8 cellular contexts compared by ENCODE assay signal in the genomic region with DNA sequence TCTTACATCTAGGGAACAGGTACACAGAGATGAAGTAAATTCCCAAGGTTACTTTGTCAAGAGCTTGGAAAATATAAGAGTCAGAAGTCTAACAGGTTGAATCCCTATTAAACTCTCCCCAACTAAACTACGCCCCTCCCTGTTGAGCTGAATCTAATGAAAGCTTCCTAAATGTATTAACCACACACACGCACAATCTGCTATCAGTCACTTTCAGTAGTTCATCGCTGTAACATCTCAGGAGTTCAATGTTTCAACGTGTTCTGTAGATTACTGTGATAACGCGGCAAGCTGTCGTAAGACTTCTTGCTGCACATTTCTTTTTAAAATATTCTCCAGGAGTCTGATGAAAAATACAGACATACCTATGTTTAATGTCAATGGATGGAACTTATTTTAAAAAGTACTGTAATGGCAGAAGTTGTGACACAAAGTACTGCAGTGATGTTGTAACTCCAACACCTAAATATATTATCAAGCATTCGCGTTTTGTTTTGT. TPM values are rescaled to one million over a fixed set of nuclear protein-coding genes. Genes with fewer than 3 reads are reported as not detected.
A peak's percentile ranks its signal among the peaks of the same experiment; 100 is the strongest.
DNase-seq lines count a peak whose midpoint lies in the region; ATAC-seq and TF ChIP-seq lines count a peak whose summit lies in the region.

No MANE protein-coding gene starts in this region.

- H3K9ac ChIP-seq in SK-N-MC (ENCODE audit: insufficient read length) (peak overlapping the region; percentile 98), fibroblast of lung (ENCODE audit: insufficient read depth, low read length) (peak overlapping the region; percentile 41)

- peaks cover 44% of the 10 kb centered on the region for H3K79me2 ChIP-seq in fibroblast of lung (ENCODE audit: control insufficient read depth, insufficient read depth, low read length)

- peak overlapping the region; percentile 100 for H3K4me3 ChIP-seq in left ventricle myocardium inferior
- peak overlapping the region; percentile 76 for H3K4me3 ChIP-seq in SK-N-MC
- H3K4me3 ChIP-seq in fibroblast of lung (replicated peaks in 1 of 4; ENCODE audit: control extremely low read depth in 1 of 4, insufficient read depth in 1 of 4, low read depth in 3 of 4, low read length in 4 of 4): peak overlapping the region; percentile 43 to 99 (median 55)
- H3K4me3 ChIP-seq in skeletal muscle cell (ENCODE audit: low read depth, low read length): peak overlapping the region; percentile 43

- H3K4me1 ChIP-seq in left ventricle myocardium inferior (peaks cover 51% of the 10 kb centered on the region), fibroblast of lung (ENCODE audit: control insufficient read depth, extremely low read depth, insufficient read depth, low read length) (peaks cover 2% of the 10 kb centered on the region)

- DNase-seq in left ventricle myocardium inferior: no peak
- no peak for DNase-seq in cardiac septum (ENCODE audit: low spot score)
- no peak for DNase-seq in SK-N-MC (ENCODE audit: low read depth, low spot score)
- DNase-seq in fibroblast of lung (ENCODE audit: low read depth in 2 of 2): no peak
- DNase-seq in skeletal muscle cell (ENCODE audit: low read depth): no peak
- DNase-seq in GM10248 (ENCODE audit: extremely low spot score): no peak
- no peak for DNase-seq in NCI-H2107 treated with DMSO at 0.1 percent for 48 hours (lab: John Stamatoyannopoulos, UW; ENCODE audit: unreplicated experiment)

- H3K27me3 ChIP-seq in left ventricle myocardium inferior (ENCODE audit: low read depth) (no peaks in the 10 kb centered on the region), fibroblast of lung (ENCODE audit: control insufficient read depth, insufficient read depth, low read length) (no peaks in the 10 kb centered on the region)

- POLR2A ChIA-PET in GM10248 (lab: Yijun Ruan, JAX): interaction anchor here (0.6 to 2.6 kb wide), 18 partner anchors 10 to 1873 kb away, joined by 3 to 27 read pairs (median 5); no protein-coding TSS in a partner anchor

- H3K27ac ChIP-seq in left ventricle myocardium inferior (replicated peaks) (peak overlapping the region; percentile 98), SK-N-MC (peak overlapping the region; percentile 81), fibroblast of lung (ENCODE audit: insufficient read depth, low read length) (peak overlapping the region; percentile 79)

- TF ChIP-seq CTCF in left ventricle myocardium inferior (IDR thresholded peaks at IDR 0.05; ENCODE audit: borderline replicate concordance) (no peak), fibroblast of lung (conservative IDR thresholded peaks at IDR 0.05 in 1 of 2, IDR thresholded peaks at IDR 0.05 in 1 of 2; ENCODE audit: low read depth in 1 of 2, low read length in 2 of 2) (no peak), GM10248 (IDR thresholded peaks at IDR 0.05; ENCODE audit: control extremely low read depth, extremely low read depth, low read depth, missing control alignments) (no peak)

- H3K36me3 ChIP-seq in left ventricle myocardium inferior (peaks cover 33% of the 10 kb centered on the region), SK-N-MC (ENCODE audit: insufficient read depth, low read length) (peaks cover 34% of the 10 kb centered on the region), fibroblast of lung (ENCODE audit: control insufficient read depth, insufficient read depth, low read length) (no peaks in the 10 kb centered on the region)

- peak overlapping the region; percentile 64 for H3K4me2 ChIP-seq in fibroblast of lung (ENCODE audit: extremely low read depth, insufficient read depth, low read length)

- H2AFZ ChIP-seq in fibroblast of lung (ENCODE audit: low read length): peak overlapping the region; percentile 88

- CTCF ChIA-PET in GM10248 (lab: Yijun Ruan, JAX): interaction anchor here (1.2 to 2.5 kb wide), 4 partner anchors 9 to 30 kb away, joined by 3 to 13 read pairs (median 6); no protein-coding TSS in a partner anchor

- H3K9me3 ChIP-seq in left ventricle myocardium inferior (replicated peaks): no peaks in the 10 kb centered on the region
- no peaks in the 10 kb centered on the region for H3K9me3 ChIP-seq in SK-N-MC (ENCODE audit: low read depth, low read length)
- H3K9me3 ChIP-seq in fibroblast of lung (ENCODE audit: control insufficient read depth, insufficient read depth, low read depth, low read length): no peaks in the 10 kb centered on the region

- no peak for ATAC-seq in GM18868 (IDR thresholded peaks at IDR 0.05; ENCODE audit: unreplicated experiment)

- intact Hi-C loops in left ventricle myocardium inferior (cut with micrococcal nuclease): no loop called here
- intact Hi-C loops in cardiac septum (cut with DNase I): loop anchor here (1.0 kb wide), 1 partner anchor 52 kb away; a partner anchor contains a TSS

- peaks cover 10% of the 10 kb centered on the region for H4K20me1 ChIP-seq in fibroblast of lung (ENCODE audit: control insufficient read depth, extremely low read depth, insufficient read depth, low read length)

RNA-seq across cellular contexts. Expression of a gene that starts 0.6 kb away (rescaled TPM):
- total RNA-seq in left ventricle myocardium inferior (1,638 TPM), cardiac septum (1,075 TPM), fibroblast of lung (535 and 541 TPM in 2 replicates)
- 999 and 1,157 TPM in 2 replicates for polyA plus RNA-seq in fibroblast of lung
- 766 and 767 TPM in 2 replicates for polyA plus RNA-seq in fibroblast of lung (2012)
- polyA minus RNA-seq in fibroblast of lung (ENCODE audit: low replicate concordance): 181 and 224 TPM in 2 replicates

RNA-seq across cellular contexts. Expression of a gene that starts 51.7 kb away (rescaled TPM):
- 4.4 TPM for total RNA-seq in left ventricle myocardium inferior
- total RNA-seq in cardiac septum: 7.1 TPM
- total RNA-seq in fibroblast of lung: 38.5 and 43.9 TPM in 2 replicates
- 58.4 and 58.5 TPM in 2 replicates for polyA plus RNA-seq in fibroblast of lung
- 55.7 and 56.0 TPM in 2 replicates for polyA plus RNA-seq in fibroblast of lung (2012)
- 0.55 and 0.82 TPM in 2 replicates for polyA minus RNA-seq in fibroblast of lung (ENCODE audit: low replicate concordance)

RNA-seq across cellular contexts. Expression of a gene that starts 52.2 kb away (rescaled TPM):
- 5.0 TPM for total RNA-seq in left ventricle myocardium inferior
- 5.1 TPM for total RNA-seq in cardiac septum
- 19.3 and 23.3 TPM in 2 replicates for total RNA-seq in fibroblast of lung
- 13.6 and 14.8 TPM in 2 replicates for polyA plus RNA-seq in fibroblast of lung
- 8.9 and 9.8 TPM in 2 replicates for polyA plus RNA-seq in fibroblast of lung (2012)
- 4.4 and 6.8 TPM in 2 replicates for polyA minus RNA-seq in fibroblast of lung (ENCODE audit: low replicate concordance)

Comparison
In these comparisons a context has a peak if more than half of its experiments do, and no peak if none do; other contexts are left out.
1. H3K4me3 ChIP-seq: peak in every context shown above with its lines; median percentile 100 in left ventricle myocardium inferior; 76 in SK-N-MC; 55 in fibroblast of lung; 43 in skeletal muscle cell.